ENCODE assay signal across 8 cellular contexts in genomic region chr12:123983822-123984485, GRCh38. TPM values are rescaled to one million over a fixed set of nuclear protein-coding genes. Genes with fewer than 3 reads are reported as not detected.
DNase-seq lines count a peak whose midpoint lies in the region; FAIRE-seq and TF ChIP-seq lines count a peak whose summit lies in the region.

No MANE protein-coding gene starts in this region.

- no peak overlapping the region for H3K27ac Mint-ChIP-seq in astrocyte (ENCODE audit: unreplicated experiment)

- no peaks in the 10 kb centered on the region for H3F3A ChIP-seq in smooth muscle cell (ENCODE audit: low read depth)

- no peaks in the 10 kb centered on the region for H3K27me3 Mint-ChIP-seq in astrocyte (ENCODE audit: low read depth, unreplicated experiment)

- no peaks in the 10 kb centered on the region for H3K4me1 ChIP-seq in astrocyte (ENCODE audit: insufficient read depth, low read length)
- H3K4me1 ChIP-seq in smooth muscle cell (ENCODE audit: low read depth) = no peaks in the 10 kb centered on the region

- H2AFZ ChIP-seq in astrocyte (ENCODE audit: low read depth, low read length) (no peak overlapping the region), smooth muscle cell (ENCODE audit: low read depth) (no peak overlapping the region)

- H3K4me2 ChIP-seq in astrocyte (ENCODE audit: low read length) (no peak overlapping the region), smooth muscle cell (no peak overlapping the region)

- H4K20me1 ChIP-seq in astrocyte (ENCODE audit: insufficient read depth, low read length) = peaks cover 74% of the 10 kb centered on the region
- H4K20me1 ChIP-seq in smooth muscle cell (ENCODE audit: low read depth) = peaks cover 64% of the 10 kb centered on the region

- no peaks in the 10 kb centered on the region for H3K9me3 ChIP-seq in astrocyte (ENCODE audit: insufficient read depth, low read depth, low read length)
- H3K9me3 ChIP-seq in smooth muscle cell (replicated peaks; ENCODE audit: low read depth) = no peaks in the 10 kb centered on the region

- H3K27me3 ChIP-seq in astrocyte (ENCODE audit: insufficient read depth, low read length) (no peaks in the 10 kb centered on the region), smooth muscle cell (ENCODE audit: low read depth) (no peaks in the 10 kb centered on the region)

- H3K4me3 ChIP-seq in LNCaP clone FGC (ENCODE audit: low read depth, low read length) (no peak overlapping the region), astrocyte (ENCODE audit: insufficient read depth, low read depth, low read length) (no peak overlapping the region), smooth muscle cell (no peak overlapping the region)

- 56% methylated on average over 7 of the region's 7 CpGs for WGBS in smooth muscle cell (ENCODE audit: low lambda C conversion rate)

- peaks cover 6% of the 10 kb centered on the region for H3K36me3 Mint-ChIP-seq in astrocyte (ENCODE audit: low read depth, unreplicated experiment)

- H3K79me2 ChIP-seq in astrocyte (ENCODE audit: insufficient read depth, low read length) = peaks cover 48% of the 10 kb centered on the region
- H3K79me2 ChIP-seq in smooth muscle cell (ENCODE audit: low read depth) = peaks cover 69% of the 10 kb centered on the region

- H3K36me3 ChIP-seq in astrocyte (ENCODE audit: insufficient read depth, low read length) (peaks cover 3% of the 10 kb centered on the region), smooth muscle cell (ENCODE audit: low read depth) (peaks cover 3% of the 10 kb centered on the region)

- peak; percentile 34 for FAIRE-seq in astrocyte (lab: Jason Lieb, UNC)

- H3K9me3 Mint-ChIP-seq in astrocyte (ENCODE audit: unreplicated experiment) = no peaks in the 10 kb centered on the region

- H3K4me3 Mint-ChIP-seq in astrocyte (ENCODE audit: unreplicated experiment) = no peak overlapping the region

- no peak overlapping the region for H3K9ac ChIP-seq in astrocyte (ENCODE audit: low read length)
- no peak overlapping the region for H3K9ac ChIP-seq in smooth muscle cell (ENCODE audit: low read depth)

- TF ChIP-seq CTCF in LNCaP clone FGC (IDR thresholded peaks at IDR 0.05; ENCODE audit: control insufficient read depth, extremely low read depth, insufficient read depth) (peak; percentile 77), astrocyte (IDR thresholded peaks at IDR 0.05; ENCODE audit: insufficient read depth, low read depth, low read length) (peak; percentile 72), smooth muscle cell (IDR thresholded peaks at IDR 0.05; ENCODE audit: borderline replicate concordance, insufficient read depth, poor library complexity, severe bottlenecking) (peak; percentile 63)

- in situ Hi-C loops in SK-MEL-5 (cut with HindIII; ENCODE audit: low pct_unique_long_range_greater_than_20kb, low sequenced_read_pairs) = no loop called here

- DNase-seq in GM03348 (ENCODE audit: low spot score) (peak; percentile 52), LNCaP clone FGC (ENCODE audit: low read depth) (peak; percentile 39), SK-MEL-5 (ENCODE audit: low read depth, low spot score) (peak; percentile 87), astrocyte (ENCODE audit: low read depth) (peak; percentile 40), hepatic stellate cell (ENCODE audit: low spot score) (peak; percentile 27), smooth muscle cell (lab: John Stamatoyannopoulos, UW; ENCODE audit: unreplicated experiment) (no peak), cerebellar nuclear complex (lab: John Stamatoyannopoulos, UW) (no peak), KG1 (lab: John Stamatoyannopoulos, UW) (no peak)

- H3K4me1 Mint-ChIP-seq in astrocyte (ENCODE audit: low read depth, unreplicated experiment) = peaks cover 19% of the 10 kb centered on the region

- H3K27ac ChIP-seq in astrocyte (ENCODE audit: low read depth, low read length) (no peak overlapping the region), smooth muscle cell (ENCODE audit: low read depth) (no peak overlapping the region)

RNA-seq across cellular contexts. Expression of gene ZNF664, which starts 10.9 kb away (rescaled TPM):
- 72.6 and 74.1 TPM in 2 replicates for total RNA-seq in SK-MEL-5 (2014; rRNA removed; shearing (Covaris generic))
- polyA plus RNA-seq in SK-MEL-5 (2015; cell fraction: cytosol; rRNA removed) = 68.2 and 86.8 TPM in 2 replicates
- 47.2 and 48.1 TPM in 2 replicates for polyA plus RNA-seq in SK-MEL-5 (2015; cell fraction: nucleus; rRNA removed)
- total RNA-seq in astrocyte (67.3 and 67.6 TPM in 2 replicates), smooth muscle cell (39.2 and 47.7 TPM in 2 replicates)
- polyA plus RNA-seq in smooth muscle cell = 6.4 and 8.1 TPM in 2 replicates

RNA-seq across cellular contexts. Expression of gene CCDC92, which starts 11.3 kb away (rescaled TPM):
- 1.4 and 3.8 TPM in 2 replicates for total RNA-seq in SK-MEL-5 (2014; rRNA removed; shearing (Covaris generic))
- polyA plus RNA-seq in SK-MEL-5 (2015; cell fraction: cytosol; rRNA removed) = 14.2 and 14.8 TPM in 2 replicates
- 7.1 and 8.3 TPM in 2 replicates for polyA plus RNA-seq in SK-MEL-5 (2015; cell fraction: nucleus; rRNA removed)
- 38.9 and 39.8 TPM in 2 replicates for total RNA-seq in astrocyte
- total RNA-seq in smooth muscle cell = 14.8 and 17.4 TPM in 2 replicates
- 60.7 and 68.2 TPM in 2 replicates for polyA plus RNA-seq in smooth muscle cell

Comparison
In these comparisons a context has a peak if more than half of its experiments do, and no peak if none do; other contexts are left out.
1. DNase-seq: peak in GM03348 (single experiment), LNCaP clone FGC (single experiment), SK-MEL-5 (single experiment), astrocyte (single experiment) and hepatic stellate cell (single experiment); none in smooth muscle cell (single experiment), cerebellar nuclear complex (0 of 2) and KG1 (single experiment).
2. Peak in every context shown above with its lines, with median percentiles within 50 percentile points of each other: CTCF ChIP-seq.